ENCODE assay signal across 18 cellular contexts in genomic region chr7:117470777-117471176, GRCh38. TPM values are rescaled to one million over a fixed set of nuclear protein-coding genes. Genes with fewer than 3 reads are reported as not detected.
DNase-seq lines count a peak whose midpoint lies in the region; ATAC-seq and TF ChIP-seq lines count a peak whose summit lies in the region.
"Had no signal": no experiment of that assay in that cellular context is flagged by ENCODE, and none has a peak within 500 bp of the region (broad histone marks: within the 10 kb centered on the region; RNA-seq: fewer than 3 reads in every experiment).

No MANE protein-coding gene starts in this region.

- no peak for TF ChIP-seq EP300 in transverse colon (IDR thresholded peaks at IDR 0.05; ENCODE audit: low read depth)

- H3K4me1 ChIP-seq in DND-41 (ENCODE audit: insufficient read depth, low read length) (peaks cover 20% of the 10 kb centered on the region), transverse colon (no peaks in the 10 kb centered on the region), GM23248 (ENCODE audit: insufficient read depth) (no peaks in the 10 kb centered on the region)
- H3K4me1 ChIP-seq: gastrocnemius medialis, vagina had no signal

- H3K27ac ChIP-seq in DND-41 (ENCODE audit: low read length): peak overlapping the region; percentile 64
- H3K27ac ChIP-seq in transverse colon: no peak overlapping the region
- H3K27ac ChIP-seq in GM23248: no peak overlapping the region
- H3K27ac ChIP-seq: gastrocnemius medialis, skin epidermis, vagina had no signal

- 20 to 61% methylated on average over 1 to 5 of the region's 5 CpGs for WGBS in transverse colon (ENCODE audit: low coverage in 1 of 2), 2 donors
- 14 to 23% methylated on average over 5 of the region's 5 CpGs for WGBS in GM23248 (ENCODE audit: low coverage in 1 of 2, low lambda C conversion rate in 2 of 2, missing lambda C conversion rate in 2 of 2), 2 experiments

- H3K4me3 ChIP-seq in DND-41 (ENCODE audit: low read depth in 1 of 2, low read length in 2 of 2) (no peak overlapping the region), transverse colon (no peak overlapping the region), GM23248 (no peak overlapping the region)
- H3K4me3 ChIP-seq: gastrocnemius medialis, skin epidermis, vagina had no signal

- no peaks in the 10 kb centered on the region for H3F3A ChIP-seq in GM23248 (ENCODE audit: insufficient read depth)

- H3K9me2 ChIP-seq in GM23248 (ENCODE audit: insufficient read depth): no peaks in the 10 kb centered on the region
- H3K9me2 ChIP-seq: SK-N-SH had no signal

- H3K27me3 ChIP-seq in DND-41 (ENCODE audit: insufficient read depth, low read length, poor library complexity): no peaks in the 10 kb centered on the region
- no peaks in the 10 kb centered on the region for H3K27me3 ChIP-seq in transverse colon
- peaks cover 12% of the 10 kb centered on the region; the same call in 1 of the 2 replicates for H3K27me3 ChIP-seq in GM23248 (replicated peaks; ENCODE audit: insufficient read depth)
- H3K27me3 ChIP-seq: gastrocnemius medialis, vagina had no signal

- H3K36me3 ChIP-seq in DND-41 (ENCODE audit: insufficient read depth, low read length) (no peaks in the 10 kb centered on the region), transverse colon (no peaks in the 10 kb centered on the region), GM23248 (ENCODE audit: low read depth) (no peaks in the 10 kb centered on the region)
- H3K36me3 ChIP-seq: gastrocnemius medialis, vagina had no signal

- TF ChIP-seq POLR2A in transverse colon (IDR thresholded peaks at IDR 0.05): no peak

- DNase-seq in DND-41: peak; percentile 72
- DNase-seq in RPMI8226: peak; percentile 100
- no peak for DNase-seq in transverse colon
- no peak for DNase-seq in GM23248
- DNase-seq in activated naive CD4-positive, alpha-beta T cell treated with anti-CD3 and anti-CD28 coated beads, Interleukin-2, amount 50 U/mL, for 16 hours: no peak
- DNase-seq: activated T-cell treated with anti-CD3 and anti-CD28 coated beads for 4 hours, AML-193, aorta, gastrocnemius medialis, Karpas-422, NCI-H526, SK-N-SH had no signal

- in situ Hi-C loops in transverse colon (cut with MboI; ENCODE audit: low pct_ligation_motif_present in 1 of 4, low pct_unique_long_range_greater_than_20kb in 1 of 4, low sequenced_read_pairs in 3 of 4) (loop anchor here in 1 of 4 donors (25.0 kb wide), 1 partner anchor 242 kb away; no protein-coding TSS in a partner anchor), GM23248 (cut with MboI) (no loop called here)

- no peaks in the 10 kb centered on the region for H4K20me1 ChIP-seq in DND-41 (ENCODE audit: insufficient read depth, low read length)
- no peaks in the 10 kb centered on the region for H4K20me1 ChIP-seq in GM23248 (ENCODE audit: insufficient read depth)

- H3K9me3 ChIP-seq in DND-41 (ENCODE audit: insufficient read depth, low read length, severe bottlenecking) (no peaks in the 10 kb centered on the region), transverse colon (no peaks in the 10 kb centered on the region), GM23248 (ENCODE audit: low read depth) (no peaks in the 10 kb centered on the region)
- H3K9me3 ChIP-seq: gastrocnemius medialis, SK-N-SH, vagina had no signal

- H3K79me2 ChIP-seq in DND-41 (ENCODE audit: insufficient read depth, low read length) (no peaks in the 10 kb centered on the region), GM23248 (ENCODE audit: insufficient read depth) (no peaks in the 10 kb centered on the region)

- H2AFZ ChIP-seq in DND-41 (ENCODE audit: low read depth, low read length) (peak overlapping the region; percentile 74), GM23248 (no peak overlapping the region)

- H3K4me2 ChIP-seq in DND-41 (ENCODE audit: insufficient read depth, low read length) (peak overlapping the region; percentile 32; the same call in 1 of the 2 replicates), GM23248 (ENCODE audit: unreplicated experiment) (no peak overlapping the region)
- H3K4me2 ChIP-seq: SK-N-SH had no signal

- H3K9ac ChIP-seq in DND-41 (ENCODE audit: low read depth, low read length): peak overlapping the region; percentile 4; the same call in 1 of the 2 replicates
- no peak overlapping the region for H3K9ac ChIP-seq in GM23248
- H3K9ac ChIP-seq: SK-N-SH had no signal

- peak; percentile 80 for ATAC-seq in DND-41 (ENCODE audit: insufficient read depth, low read depth)
- peak; percentile 57 for ATAC-seq in GM19351 (IDR thresholded peaks at IDR 0.05; ENCODE audit: unreplicated experiment)
- peak; percentile 60 for ATAC-seq in HG03039 (IDR thresholded peaks at IDR 0.05; ENCODE audit: unreplicated experiment)
- no peak for ATAC-seq in GM19035 (IDR thresholded peaks at IDR 0.05; ENCODE audit: unreplicated experiment)
- ATAC-seq: gastrocnemius medialis, WTC11 had no signal

- no peak for TF ChIP-seq CTCF in DND-41 (IDR thresholded peaks at IDR 0.05; ENCODE audit: borderline replicate concordance, extremely low read depth, low read length, poor library complexity, severe bottlenecking)
- no peak for TF ChIP-seq CTCF in transverse colon (IDR thresholded peaks at IDR 0.05)

- intact Hi-C loops in transverse colon (cut with DNase I; ENCODE audit: low total_unique reads): no loop called here

RNA-seq across cellular contexts. Expression of gene CFTR, which starts 9.0 kb away (rescaled TPM):
- 100 to 1,000 TPM in 2 of 4 donors, 10 to 100 TPM in 2; 43.0 to 176 (median 76.6) TPM for total RNA-seq in transverse colon
- total RNA-seq in GM23248 (2014; rRNA removed; shearing (Covaris generic)): not detected in 2 replicates
- polyA plus RNA-seq in GM23248 (2016; fragmentation: Nextera tagmentation; extraction: Ambion mirVana): not detected in 2 replicates
- total RNA-seq: vagina had no signal
- polyA plus RNA-seq: SK-N-SH had no signal

RNA-seq across cellular contexts. Expression of gene ASZ1, which starts 43.5 kb away (rescaled TPM):
- not detected for total RNA-seq in transverse colon
- not detected in 2 replicates for total RNA-seq in GM23248 (2014; rRNA removed; shearing (Covaris generic))
- polyA plus RNA-seq in GM23248 (2016; fragmentation: Nextera tagmentation; extraction: Ambion mirVana): not detected in 2 replicates
- total RNA-seq: aorta, gastrocnemius medialis, vagina, WTC11 had no signal
- polyA plus RNA-seq: aorta, SK-N-SH had no signal

Comparison
In these comparisons a context has a peak if more than half of its experiments do, and no peak if none do; other contexts are left out.
1. DNase-seq: peak in DND-41 (single experiment) and RPMI8226 (single experiment); none in transverse colon (single experiment), GM23248 (single experiment) and activated naive CD4-positive, alpha-beta T cell treated with anti-CD3 and anti-CD28 coated beads, Interleukin-2, amount 50 U/mL, for 16 hours (single experiment).
2. RNA of gene CFTR, which starts 9.0 kb away (total RNA-seq): 43.0 to 176 TPM in transverse colon; not detected in GM23248; every median in the first group is over 10 times any median in the second.